ENCODE assay signal across 1 cellular context in the genomic region with DNA sequence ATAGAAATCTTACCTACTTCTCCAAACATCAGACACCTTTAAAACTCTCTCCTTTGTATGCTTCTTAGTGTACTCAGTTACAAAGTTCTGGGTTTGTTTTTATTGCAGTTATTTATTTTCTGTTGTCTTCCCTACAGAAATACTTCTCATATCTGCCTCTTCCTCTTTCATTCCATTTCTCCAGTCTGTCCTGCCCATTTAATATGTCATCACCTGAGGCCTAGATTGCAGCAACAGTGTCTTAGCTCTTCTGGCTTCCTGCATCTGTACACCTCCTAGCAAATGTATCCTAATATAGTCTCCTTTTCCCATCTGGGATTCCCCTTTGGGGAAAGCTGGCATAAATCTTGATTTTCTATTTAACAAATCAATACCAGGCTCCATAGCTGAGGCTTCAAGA.
TF ChIP-seq lines count a peak whose summit lies in the region.

No MANE protein-coding gene starts in this region.

TF ChIP-seq in HepG2, 621 proteins besides CTCF, POLR2A, EP300 and RAD21:
- TF ChIP-seq HES4 (CRISPR knock-in tag; IDR thresholded peaks at IDR 0.05; ENCODE audit: borderline replicate concordance) (no peak), MZF1 (CRISPR knock-in tag; IDR thresholded peaks at IDR 0.05; ENCODE audit: borderline replicate concordance) (no peak)
